Comparison of ENCODE assay signal across 2 cellular contexts in the genomic region with DNA sequence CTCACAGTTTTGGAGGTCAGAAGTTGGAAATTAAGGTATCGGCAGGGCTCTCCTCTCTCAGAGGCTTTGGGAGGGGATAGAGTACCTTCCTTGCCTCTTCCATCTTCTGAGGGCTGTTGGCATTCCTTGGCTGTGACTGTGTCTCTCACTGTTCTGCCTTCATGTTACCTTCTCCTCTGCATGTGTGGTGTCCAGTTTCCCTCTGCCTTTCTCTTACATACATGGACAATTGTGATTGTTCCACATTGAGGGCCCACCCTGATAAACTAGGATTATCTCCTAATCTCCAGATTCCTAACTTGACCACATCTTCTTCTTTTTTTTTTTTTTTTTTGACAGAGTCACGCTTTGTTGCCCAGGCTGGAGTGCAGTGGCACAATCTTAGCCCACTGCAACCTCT.
TF ChIP-seq lines count a peak whose summit lies in the region.

No MANE protein-coding gene starts in this region.

TF ChIP-seq in GM23338, 12 proteins besides CTCF, POLR2A, EP300 and RAD21:
- no peak for TF ChIP-seq ZNF331 (CRISPR knock-in tag; IDR thresholded peaks at IDR 0.05; ENCODE audit: low read depth)
- TF ChIP-seq, protein P1, sequence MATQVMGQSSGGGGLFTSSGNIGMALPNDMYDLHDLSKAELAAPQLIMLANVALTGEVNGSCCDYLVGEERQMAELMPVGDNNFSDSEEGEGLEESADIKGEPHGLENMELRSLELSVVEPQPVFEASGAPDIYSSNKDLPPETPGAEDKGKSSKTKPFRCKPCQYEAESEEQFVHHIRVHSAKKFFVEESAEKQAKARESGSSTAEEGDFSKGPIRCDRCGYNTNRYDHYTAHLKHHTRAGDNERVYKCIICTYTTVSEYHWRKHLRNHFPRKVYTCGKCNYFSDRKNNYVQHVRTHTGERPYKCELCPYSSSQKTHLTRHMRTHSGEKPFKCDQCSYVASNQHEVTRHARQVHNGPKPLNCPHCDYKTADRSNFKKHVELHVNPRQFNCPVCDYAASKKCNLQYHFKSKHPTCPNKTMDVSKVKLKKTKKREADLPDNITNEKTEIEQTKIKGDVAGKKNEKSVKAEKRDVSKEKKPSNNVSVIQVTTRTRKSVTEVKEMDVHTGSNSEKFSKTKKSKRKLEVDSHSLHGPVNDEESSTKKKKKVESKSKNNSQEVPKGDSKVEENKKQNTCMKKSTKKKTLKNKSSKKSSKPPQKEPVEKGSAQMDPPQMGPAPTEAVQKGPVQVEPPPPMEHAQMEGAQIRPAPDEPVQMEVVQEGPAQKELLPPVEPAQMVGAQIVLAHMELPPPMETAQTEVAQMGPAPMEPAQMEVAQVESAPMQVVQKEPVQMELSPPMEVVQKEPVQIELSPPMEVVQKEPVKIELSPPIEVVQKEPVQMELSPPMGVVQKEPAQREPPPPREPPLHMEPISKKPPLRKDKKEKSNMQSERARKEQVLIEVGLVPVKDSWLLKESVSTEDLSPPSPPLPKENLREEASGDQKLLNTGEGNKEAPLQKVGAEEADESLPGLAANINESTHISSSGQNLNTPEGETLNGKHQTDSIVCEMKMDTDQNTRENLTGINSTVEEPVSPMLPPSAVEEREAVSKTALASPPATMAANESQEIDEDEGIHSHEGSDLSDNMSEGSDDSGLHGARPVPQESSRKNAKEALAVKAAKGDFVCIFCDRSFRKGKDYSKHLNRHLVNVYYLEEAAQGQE (IDR thresholded peaks at IDR 0.05; ENCODE audit: unreplicated experiment) = no peak

TF ChIP-seq in H1, 55 proteins besides CTCF, POLR2A, EP300 and RAD21:
- TF ChIP-seq RFX5 (IDR thresholded peaks at IDR 0.05; ENCODE audit: borderline replicate concordance, low read depth, low read length) (no peak), BRCA1 (IDR thresholded peaks at IDR 0.05; ENCODE audit: low read depth, low read length) (no peak), KDM5A (IDR thresholded peaks at IDR 0.05; ENCODE audit: low read length) (no peak), CREB1 (IDR thresholded peaks at IDR 0.05) (no peak)
- TF ChIP-seq, protein P2, sequence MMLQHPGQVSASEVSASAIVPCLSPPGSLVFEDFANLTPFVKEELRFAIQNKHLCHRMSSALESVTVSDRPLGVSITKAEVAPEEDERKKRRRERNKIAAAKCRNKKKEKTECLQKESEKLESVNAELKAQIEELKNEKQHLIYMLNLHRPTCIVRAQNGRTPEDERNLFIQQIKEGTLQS (IDR thresholded peaks at IDR 0.05; ENCODE audit: insufficient read depth, low read depth, low read length) = no peak
